ENCODE assay signal across 1 cellular context in the genomic region with DNA sequence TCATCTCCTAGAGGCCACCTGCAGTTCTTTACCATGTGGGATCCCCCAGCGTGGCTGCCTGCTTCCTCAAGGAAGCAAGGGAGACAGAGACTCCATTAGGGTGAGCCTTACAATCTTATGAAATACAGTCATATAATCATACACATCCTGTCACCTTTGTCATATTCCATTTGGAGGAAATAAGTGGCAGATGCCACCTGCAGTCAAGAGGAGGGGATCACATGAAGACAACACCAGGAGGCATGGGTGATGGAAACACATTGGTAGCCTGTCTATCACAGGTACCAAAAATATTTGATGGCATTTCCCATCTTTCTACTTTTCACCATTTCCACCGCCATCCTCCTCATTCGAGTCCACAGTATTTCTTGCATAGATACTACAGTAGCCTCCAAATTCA.
TF ChIP-seq lines count a peak whose summit lies in the region.

No MANE protein-coding gene starts in this region.

TF ChIP-seq in SK-N-SH, 30 proteins besides CTCF, POLR2A, EP300 and RAD21:
- TF ChIP-seq POLR2AphosphoS5 (IDR thresholded peaks at IDR 0.05; ENCODE audit: low read depth, low read length), result no peak
- TF ChIP-seq RFX5 (IDR thresholded peaks at IDR 0.05; ENCODE audit: low read length), result no peak
- no peak for TF ChIP-seq CHD2 (IDR thresholded peaks at IDR 0.05; ENCODE audit: low read length, partially characterized antibody)
- no peak for TF ChIP-seq TEAD4 (IDR thresholded peaks at IDR 0.05; ENCODE audit: borderline replicate concordance, insufficient read depth)
- TF ChIP-seq NFIC (IDR thresholded peaks at IDR 0.05; ENCODE audit: borderline replicate concordance), result no peak
- TF ChIP-seq NRF1 (IDR thresholded peaks at IDR 0.05; ENCODE audit: low read depth, low read length), result no peak
- TF ChIP-seq GATA2 (CRISPR knock-in tag; IDR thresholded peaks at IDR 0.05), result no peak
- TF ChIP-seq JUND (IDR thresholded peaks at IDR 0.05), result no peak
- TF ChIP-seq, protein P1, sequence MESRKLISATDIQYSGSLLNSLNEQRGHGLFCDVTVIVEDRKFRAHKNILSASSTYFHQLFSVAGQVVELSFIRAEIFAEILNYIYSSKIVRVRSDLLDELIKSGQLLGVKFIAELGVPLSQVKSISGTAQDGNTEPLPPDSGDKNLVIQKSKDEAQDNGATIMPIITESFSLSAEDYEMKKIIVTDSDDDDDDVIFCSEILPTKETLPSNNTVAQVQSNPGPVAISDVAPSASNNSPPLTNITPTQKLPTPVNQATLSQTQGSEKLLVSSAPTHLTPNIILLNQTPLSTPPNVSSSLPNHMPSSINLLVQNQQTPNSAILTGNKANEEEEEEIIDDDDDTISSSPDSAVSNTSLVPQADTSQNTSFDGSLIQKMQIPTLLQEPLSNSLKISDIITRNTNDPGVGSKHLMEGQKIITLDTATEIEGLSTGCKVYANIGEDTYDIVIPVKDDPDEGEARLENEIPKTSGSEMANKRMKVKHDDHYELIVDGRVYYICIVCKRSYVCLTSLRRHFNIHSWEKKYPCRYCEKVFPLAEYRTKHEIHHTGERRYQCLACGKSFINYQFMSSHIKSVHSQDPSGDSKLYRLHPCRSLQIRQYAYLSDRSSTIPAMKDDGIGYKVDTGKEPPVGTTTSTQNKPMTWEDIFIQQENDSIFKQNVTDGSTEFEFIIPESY (IDR thresholded peaks at IDR 0.05; ENCODE audit: borderline replicate concordance, low read depth), result no peak
- no peak for TF ChIP-seq ELF1 (IDR thresholded peaks at IDR 0.05)
- TF ChIP-seq, protein P2, sequence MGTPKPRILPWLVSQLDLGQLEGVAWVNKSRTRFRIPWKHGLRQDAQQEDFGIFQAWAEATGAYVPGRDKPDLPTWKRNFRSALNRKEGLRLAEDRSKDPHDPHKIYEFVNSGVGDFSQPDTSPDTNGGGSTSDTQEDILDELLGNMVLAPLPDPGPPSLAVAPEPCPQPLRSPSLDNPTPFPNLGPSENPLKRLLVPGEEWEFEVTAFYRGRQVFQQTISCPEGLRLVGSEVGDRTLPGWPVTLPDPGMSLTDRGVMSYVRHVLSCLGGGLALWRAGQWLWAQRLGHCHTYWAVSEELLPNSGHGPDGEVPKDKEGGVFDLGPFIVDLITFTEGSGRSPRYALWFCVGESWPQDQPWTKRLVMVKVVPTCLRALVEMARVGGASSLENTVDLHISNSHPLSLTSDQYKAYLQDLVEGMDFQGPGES (IDR thresholded peaks at IDR 0.05; ENCODE audit: low read depth, low read length), result no peak
- no peak for TF ChIP-seq RXRA (IDR thresholded peaks at IDR 0.05; ENCODE audit: borderline replicate concordance, low read depth)
- TF ChIP-seq RCOR1 (IDR thresholded peaks at IDR 0.05; ENCODE audit: low read length), result no peak
